8 cellular contexts compared by ENCODE assay signal in genomic region chr10:73781879-73782748, GRCh38. TPM values are rescaled to one million over a fixed set of nuclear protein-coding genes. Genes with fewer than 3 reads are reported as not detected.
DNase-seq lines count a peak whose midpoint lies in the region; ATAC-seq and TF ChIP-seq lines count a peak whose summit lies in the region.

Gene CHCHD1 (plus strand): TSS chr10:73782048. CDS start chr10:73782076, 28 bp downstream.

- H3K4me3 ChIP-seq in fibroblast of villous mesenchyme (ENCODE audit: low read depth, low read length) (peak within 1 kb of the TSS; percentile 80), stomach (peak within 1 kb of the TSS; percentile 85 to 95 (median 92))

- intact Hi-C loops in stomach (cut with DNase I; ENCODE audit: low total_unique reads): no loop called here

- no peaks in the 10 kb centered on the region for H3K27me3 Mint-ChIP-seq in neural crest cell (ENCODE audit: low read depth)

- peaks cover 52% of the 10 kb centered on the region for H3K4me1 Mint-ChIP-seq in neural crest cell

- 0 to 1% (median 0%) methylated on average over 42 to 57 of the region's 57 CpGs for WGBS in stomach, 5 donors

- peaks cover 38 to 63% (median 55%) of the 10 kb centered on the region in 4 donors for H3K4me1 ChIP-seq in stomach

- no peak for TF ChIP-seq EP300 in stomach (IDR thresholded peaks at IDR 0.05)

- TF ChIP-seq POLR2A in stomach (IDR thresholded peaks at IDR 0.05): no peak

- peak within 1 kb of the TSS; percentile 94 to 97 (median 95) for H3K27ac ChIP-seq in stomach

- H3K27me3 ChIP-seq in stomach: no peaks in the 10 kb centered on the region

- peaks cover 13 to 30% (median 29%) of the 10 kb centered on the region in 4 donors for H3K36me3 ChIP-seq in stomach

- peak within 1 kb of the TSS; percentile 99 for H3K4me3 Mint-ChIP-seq in neural crest cell

- H3K9me3 ChIP-seq in stomach: no peaks in the 10 kb centered on the region

- DNase-seq in DMS114 treated with DMSO at 0.1 percent for 48 hours (lab: John Stamatoyannopoulos, UW; ENCODE audit: unreplicated experiment) (peak; percentile 79), Kasumi-1 (lab: John Stamatoyannopoulos, UW) (peak; percentile 93 to 95), SHP77 (lab: John Stamatoyannopoulos, UW) (peak; percentile 49 to 67), activated gamma-delta T cell (lab: John Stamatoyannopoulos, UW) (peak; percentile 86), fibroblast of villous mesenchyme (ENCODE audit: low read depth) (peak; percentile 92), neural crest cell (ENCODE audit: low read depth, low spot score) (peak; percentile 97), stomach (peak; percentile 91)

- peak within 1 kb of the TSS; percentile 99 for H3K27ac Mint-ChIP-seq in neural crest cell (ENCODE audit: unreplicated experiment)

- TF ChIP-seq CTCF in fibroblast of villous mesenchyme (IDR thresholded peaks at IDR 0.05; ENCODE audit: insufficient read depth, low read depth, low read length): no peak
- TF ChIP-seq CTCF in neural crest cell (conservative IDR thresholded peaks at IDR 0.05): no peak
- TF ChIP-seq CTCF in stomach (IDR thresholded peaks at IDR 0.05): peak in 1 of 7 experiments; percentile 12

- peaks cover 5% of the 10 kb centered on the region for H3K36me3 Mint-ChIP-seq in neural crest cell (ENCODE audit: low read depth)

- no peaks in the 10 kb centered on the region for H3K9me3 Mint-ChIP-seq in neural crest cell

- peak; percentile 39 for ATAC-seq in GM21717 (IDR thresholded peaks at IDR 0.05; ENCODE audit: unreplicated experiment)

RNA-seq across cellular contexts. Expression of gene CHCHD1, which starts in this region (rescaled TPM):
- total RNA-seq in fibroblast of villous mesenchyme: 16.8 and 22.5 TPM in 2 replicates
- 34.8 and 38.9 TPM in 2 replicates for total RNA-seq in neural crest cell
- total RNA-seq in stomach: 10 to 100 TPM in 3 of 5 donors, 1 to 10 TPM in 2; 1.3 to 51.0 (median 11.2) TPM
- 10 to 100 TPM; 60.2 to 81.6 (median 69.9) TPM for polyA plus RNA-seq in stomach

Comparison
In these comparisons a context has a peak if more than half of its experiments do, and no peak if none do; other contexts are left out.
1. Peak in every context shown above with its lines: DNase-seq, ATAC-seq, H3K4me3 ChIP-seq and H3K27ac ChIP-seq.